Comparison of ENCODE assay signal across 20 cellular contexts in genomic region chr20:53910312-53911002, GRCh38.
DNase-seq lines count a peak whose midpoint lies in the region; ATAC-seq and TF ChIP-seq lines count a peak whose summit lies in the region.
"Had no signal": no experiment of that assay in that cellular context is flagged by ENCODE, and none has a peak within 500 bp of the region (broad histone marks: within the 10 kb centered on the region; RNA-seq: fewer than 3 reads in every experiment).

No MANE protein-coding gene starts in this region.

- no peak overlapping the region for H3K4me3 Mint-ChIP-seq in activated T-helper 1 cell treated with anti-CD3 and anti-CD28 coated beads, Interleukin-12 subunit alpha, Interleukin-12 subunit beta, Interleukin-2, Interleukin-4 antibody, amounts not matched to agents 30 ng/mL and 10 ng/mL and 1 ng/mL, durations not matched to agents 14 hours and 24 hours and 36 hours
- H3K4me3 Mint-ChIP-seq: nephron; stimulated activated naive CD8-positive, alpha-beta T cell treated with anti-CD3 and anti-CD28 coated beads, Interleukin-15, Interleukin-2, amounts not matched to agents 100 ng/mL and 50 ng/mL, for 24 hours had no signal

- no peak for TF ChIP-seq EP300 in suprapubic skin (IDR thresholded peaks at IDR 0.05)

- peak; percentile 35 for DNase-seq in activated CD8-positive, alpha-beta memory T cell treated with anti-CD3 and anti-CD28 coated beads, Interleukin-2, amount 50 U/mL, for 48 hours
- no peak for DNase-seq in activated CD8-positive, alpha-beta memory T cell treated with anti-CD3 and anti-CD28 coated beads, Interleukin-2, amount 50 U/mL, for 4 hours
- DNase-seq in NOMO-1 treated with DMSO at 0.1 percent for 48 hours (lab: John Stamatoyannopoulos, UW; ENCODE audit: unreplicated experiment) (peak; percentile 56), suprapubic skin (ENCODE audit: low spot score in 2 of 2) (peak; percentile 50), omental fat pad (ENCODE audit: low spot score) (no peak)
- DNase-seq in activated T-helper 1 cell treated with anti-CD3 and anti-CD28 coated beads, Interleukin-12 subunit alpha, Interleukin-12 subunit beta, Interleukin-2, Interleukin-4 antibody, amounts not matched to agents 30 ng/mL and 10 ng/mL and 1 ng/mL, durations not matched to agents 14 hours and 24 hours and 36 hours (ENCODE audit: low spot score): no peak
- DNase-seq: activated CD4-positive, CD25-positive, alpha-beta regulatory T cell treated with anti-CD3 and anti-CD28 coated beads, Interleukin-2, amount 50 U/mL, for 72 hours; GF-D8; islet precursor cell; MG63; NCI-H1436 treated with DMSO at 0.1 percent for 48 hours; NCI-H526 treated with DMSO at 0.1 percent for 48 hours; stimulated activated CD4-positive, alpha-beta T cell treated with anti-CD3 and anti-CD28 coated beads, Interleukin-4, amount 100 ng/mL, for 4 hours; T-helper 1 cell; tibial artery had no signal

- no peak overlapping the region for H3K27ac ChIP-seq in suprapubic skin
- H3K27ac ChIP-seq: right lobe of liver, tibial artery had no signal

- H3K36me3 Mint-ChIP-seq in activated T-helper 1 cell treated with anti-CD3 and anti-CD28 coated beads, Interleukin-12 subunit alpha, Interleukin-12 subunit beta, Interleukin-2, Interleukin-4 antibody, amounts not matched to agents 30 ng/mL and 10 ng/mL and 1 ng/mL, durations not matched to agents 14 hours and 24 hours and 36 hours (ENCODE audit: low read depth): no peaks in the 10 kb centered on the region

- ATAC-seq in omental fat pad (ENCODE audit: low FRiP score): no peak
- no peak for ATAC-seq in HG02973 (IDR thresholded peaks at IDR 0.05; ENCODE audit: unreplicated experiment)
- no peak for ATAC-seq in GM18867 (IDR thresholded peaks at IDR 0.05; ENCODE audit: unreplicated experiment)
- ATAC-seq: right lobe of liver had no signal

- no peaks in the 10 kb centered on the region for H3K9me3 Mint-ChIP-seq in activated T-helper 1 cell treated with anti-CD3 and anti-CD28 coated beads, Interleukin-12 subunit alpha, Interleukin-12 subunit beta, Interleukin-2, Interleukin-4 antibody, amounts not matched to agents 30 ng/mL and 10 ng/mL and 1 ng/mL, durations not matched to agents 14 hours and 24 hours and 36 hours

- no peaks in the 10 kb centered on the region for H3K27me3 Mint-ChIP-seq in activated T-helper 1 cell treated with anti-CD3 and anti-CD28 coated beads, Interleukin-12 subunit alpha, Interleukin-12 subunit beta, Interleukin-2, Interleukin-4 antibody, amounts not matched to agents 30 ng/mL and 10 ng/mL and 1 ng/mL, durations not matched to agents 14 hours and 24 hours and 36 hours (ENCODE audit: insufficient read depth)
- H3K27me3 Mint-ChIP-seq: stimulated activated naive CD8-positive, alpha-beta T cell treated with anti-CD3 and anti-CD28 coated beads, Interleukin-15, Interleukin-2, amounts not matched to agents 100 ng/mL and 50 ng/mL, for 24 hours had no signal

- H3K27ac Mint-ChIP-seq in activated T-helper 1 cell treated with anti-CD3 and anti-CD28 coated beads, Interleukin-12 subunit alpha, Interleukin-12 subunit beta, Interleukin-2, Interleukin-4 antibody, amounts not matched to agents 30 ng/mL and 10 ng/mL and 1 ng/mL, durations not matched to agents 14 hours and 24 hours and 36 hours: peak overlapping the region; percentile 13
- H3K27ac Mint-ChIP-seq: nephron; stimulated activated naive CD8-positive, alpha-beta T cell treated with anti-CD3 and anti-CD28 coated beads, Interleukin-15, Interleukin-2, amounts not matched to agents 100 ng/mL and 50 ng/mL, for 24 hours had no signal

- TF ChIP-seq CTCF in suprapubic skin (IDR thresholded peaks at IDR 0.05): no peak
- TF ChIP-seq CTCF in omental fat pad (IDR thresholded peaks at IDR 0.05): no peak

- TF ChIP-seq POLR2A in suprapubic skin (IDR thresholded peaks at IDR 0.05): no peak

- no peaks in the 10 kb centered on the region for H3K9me3 ChIP-seq in suprapubic skin
- H3K9me3 ChIP-seq: MG63, right lobe of liver, tibial artery had no signal

- 75% methylated on average over 13 of the region's 13 CpGs for WGBS in suprapubic skin

- H3K27me3 ChIP-seq in suprapubic skin: no peaks in the 10 kb centered on the region
- H3K27me3 ChIP-seq: MG63, right lobe of liver, tibial artery had no signal

- H3K4me1 ChIP-seq in suprapubic skin: peaks cover 21% of the 10 kb centered on the region

- intact Hi-C loops in activated T-helper 1 cell treated with anti-CD3 and anti-CD28 coated beads, Interleukin-12 subunit alpha, Interleukin-12 subunit beta, Interleukin-2, Interleukin-4 antibody, amounts not matched to agents 30 ng/mL and 10 ng/mL and 1 ng/mL, durations not matched to agents 14 hours and 24 hours and 36 hours (cut with micrococcal nuclease): loop anchor here (10.0 kb wide), 1 partner anchor 936 kb away; the partner anchor contains the start of gene TSHZ2

- peaks cover 41% of the 10 kb centered on the region for H3K4me1 Mint-ChIP-seq in activated T-helper 1 cell treated with anti-CD3 and anti-CD28 coated beads, Interleukin-12 subunit alpha, Interleukin-12 subunit beta, Interleukin-2, Interleukin-4 antibody, amounts not matched to agents 30 ng/mL and 10 ng/mL and 1 ng/mL, durations not matched to agents 14 hours and 24 hours and 36 hours (ENCODE audit: low read depth)

- no peaks in the 10 kb centered on the region for H3K36me3 ChIP-seq in suprapubic skin
- H3K36me3 ChIP-seq: MG63, right lobe of liver, tibial artery had no signal

- H3K4me3 ChIP-seq in suprapubic skin: no peak overlapping the region
- H3K4me3 ChIP-seq: MG63, right lobe of liver, tibial artery had no signal

Comparison
In these comparisons a context has a peak if more than half of its experiments do, and no peak if none do; other contexts are left out.
1. DNase-seq: peak in activated CD8-positive, alpha-beta memory T cell treated with anti-CD3 and anti-CD28 coated beads, Interleukin-2, amount 50 U/mL, for 48 hours (single experiment), NOMO-1 treated with DMSO at 0.1 percent for 48 hours (single experiment) and suprapubic skin (2 of 2); none in activated CD8-positive, alpha-beta memory T cell treated with anti-CD3 and anti-CD28 coated beads, Interleukin-2, amount 50 U/mL, for 4 hours (single experiment), activated T-helper 1 cell treated with anti-CD3 and anti-CD28 coated beads, Interleukin-12 subunit alpha, Interleukin-12 subunit beta, Interleukin-2, Interleukin-4 antibody, amounts not matched to agents 30 ng/mL and 10 ng/mL and 1 ng/mL, durations not matched to agents 14 hours and 24 hours and 36 hours (single experiment) and omental fat pad (single experiment).